1 cellular context compared by ENCODE assay signal in genomic region chr20:34099675-34100074, GRCh38.
TF ChIP-seq lines count a peak whose summit lies in the region.

No MANE protein-coding gene starts in this region.

TF ChIP-seq in GM12878, 131 proteins besides CTCF, POLR2A, EP300 and RAD21:
- TF ChIP-seq KAT2A (conservative IDR thresholded peaks at IDR 0.05; ENCODE audit: control insufficient read depth, low read depth, low read length) (no peak), BCL3 (IDR thresholded peaks at IDR 0.05; ENCODE audit: borderline replicate concordance, insufficient read depth, low read depth, low read length, poor library complexity, severe bottlenecking) (peak; percentile 69)
